25 cellular contexts compared by ENCODE assay signal in genomic region chr15:50363612-50364011, GRCh38.
"Had no signal": no experiment of that assay in that cellular context is flagged by ENCODE, and none has a peak within 500 bp of the region (broad histone marks: within the 10 kb centered on the region; RNA-seq: fewer than 3 reads in every experiment).

No MANE protein-coding gene starts in this region.

- H3K36me3 ChIP-seq: adrenal gland had no signal

- H3K4me3 ChIP-seq: adrenal gland had no signal

- H3K27me3 ChIP-seq: adrenal gland had no signal

- H3K4me3 Mint-ChIP-seq: activated CD8-positive, alpha-beta memory T cell treated with anti-CD3 and anti-CD28 coated beads, Interleukin-2, amount 10 ng/mL, durations not matched to agents 7 days and 5 days; activated naive CD4-positive, alpha-beta T cell treated with anti-CD3 and anti-CD28 coated beads for 36 hours; activated naive CD8-positive, alpha-beta T cell; activated T-cell treated with anti-CD3 and anti-CD28 coated beads, Interleukin-2, amount 50 U/mL, for 4 hours; activated T-helper 17 cell treated with anti-CD3 and anti-CD28 coated beads, Interleukin-2, amount 50 U/mL, for 72 hours had no signal

- ATAC-seq: activated CD4-positive, CD25-positive, alpha-beta regulatory T cell treated with anti-CD3 and anti-CD28 coated beads, Interleukin-2, amount 50 U/mL, for 24 hours; activated CD8-positive, alpha-beta memory T cell treated with anti-CD3 and anti-CD28 coated beads, Interleukin-2, amount 10 ng/mL, durations not matched to agents 7 days and 5 days; activated T-cell treated with anti-CD3 and anti-CD28 coated beads, Interleukin-2, amount 50 U/mL, for 4 hours; activated T-helper 17 cell treated with anti-CD3 and anti-CD28 coated beads, Interleukin-2, amount 50 U/mL, for 72 hours; Panc1; Right ventricle myocardium inferior had no signal

- H3K9me3 Mint-ChIP-seq: activated naive CD4-positive, alpha-beta T cell treated with anti-CD3 and anti-CD28 coated beads for 36 hours; activated T-cell treated with anti-CD3 and anti-CD28 coated beads, Interleukin-2, amount 50 U/mL, for 4 hours; activated T-helper 17 cell treated with anti-CD3 and anti-CD28 coated beads, Interleukin-2, amount 50 U/mL, for 72 hours had no signal

- H3K9me3 ChIP-seq: adrenal gland, SK-N-SH had no signal

- H3K27ac Mint-ChIP-seq: activated CD8-positive, alpha-beta memory T cell treated with anti-CD3 and anti-CD28 coated beads, Interleukin-2, amount 10 ng/mL, durations not matched to agents 7 days and 5 days; activated naive CD4-positive, alpha-beta T cell treated with anti-CD3 and anti-CD28 coated beads for 36 hours; activated naive CD8-positive, alpha-beta T cell; activated T-helper 17 cell treated with anti-CD3 and anti-CD28 coated beads, Interleukin-2, amount 50 U/mL, for 72 hours had no signal

- H3K4me2 ChIP-seq: SK-N-SH had no signal

- DNase-seq: activated CD4-positive, alpha-beta T cell treated with anti-CD3 and anti-CD28 coated beads for 4 hours; activated CD8-positive, alpha-beta memory T cell treated with anti-CD3 and anti-CD28 coated beads, Interleukin-2, amount 10 ng/mL, durations not matched to agents 7 days and 5 days; activated gamma-delta T cell; activated naive CD4-positive, alpha-beta T cell treated with anti-CD3 and anti-CD28 coated beads for 36 hours; activated T-cell treated with anti-CD3 and anti-CD28 coated beads, Interleukin-2, amount 50 U/mL, for 4 hours; adrenal gland; anterior cingulate cortex; MM.1S; NCI-H1105 treated with DMSO at 0.1 percent for 48 hours; NCI-H1436 treated with DMSO at 0.1 percent for 48 hours; NCI-H187; NCI-H2081; NCI-H510A treated with DMSO at 0.1 percent for 48 hours; NCI-H69; NK-92 treated with Interleukin-12 subunit alpha and Interleukin-12 subunit beta, amount 100 ng/mL, for 24 hours; OCI-M1; RPMI8226; SK-N-SH; T-helper 1 cell had no signal

- H3K27me3 Mint-ChIP-seq: activated CD8-positive, alpha-beta memory T cell treated with anti-CD3 and anti-CD28 coated beads, Interleukin-2, amount 10 ng/mL, durations not matched to agents 7 days and 5 days; activated naive CD8-positive, alpha-beta T cell; activated T-helper 17 cell treated with anti-CD3 and anti-CD28 coated beads, Interleukin-2, amount 50 U/mL, for 72 hours had no signal

- H3K9ac ChIP-seq: SK-N-SH had no signal

- H3K27ac ChIP-seq: adrenal gland, VCaP had no signal
